Comparison of ENCODE assay signal across 7 cellular contexts in the genomic region with DNA sequence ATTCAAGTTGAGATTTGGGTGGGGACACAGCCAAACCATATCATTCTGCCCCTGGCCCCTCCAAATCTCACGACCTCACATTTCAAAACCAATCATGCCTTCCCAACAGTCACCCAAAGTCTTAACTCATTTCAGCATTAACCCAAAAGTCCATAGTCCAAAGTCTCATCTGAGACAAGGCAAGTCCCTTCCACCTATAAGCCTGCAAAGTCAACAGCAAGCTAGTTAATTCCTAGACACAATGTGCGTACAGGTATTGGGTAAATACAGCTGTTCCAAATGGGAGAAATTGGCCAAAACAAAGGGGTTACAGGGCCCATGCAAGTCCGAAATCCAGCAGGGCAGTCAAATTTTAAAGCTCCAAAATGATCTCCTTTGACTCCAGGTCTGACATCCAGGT. TPM values are rescaled to one million over a fixed set of nuclear protein-coding genes. Genes with fewer than 3 reads are reported as not detected.
"Had no signal": no experiment of that assay in that cellular context is flagged by ENCODE, and none has a peak within 500 bp of the region (broad histone marks: within the 10 kb centered on the region; RNA-seq: fewer than 3 reads in every experiment).

No MANE protein-coding gene starts in this region.

RNA-seq across cellular contexts. Expression of gene IFNK, which starts 59.1 kb away (rescaled TPM):
- total RNA-seq: GM23248, H4, H7, HepG2, HFFc6, HT1080 had no signal
- polyA plus RNA-seq: GM23248, HepG2, IgD-negative memory B cell had no signal
